In the genomic region with DNA sequence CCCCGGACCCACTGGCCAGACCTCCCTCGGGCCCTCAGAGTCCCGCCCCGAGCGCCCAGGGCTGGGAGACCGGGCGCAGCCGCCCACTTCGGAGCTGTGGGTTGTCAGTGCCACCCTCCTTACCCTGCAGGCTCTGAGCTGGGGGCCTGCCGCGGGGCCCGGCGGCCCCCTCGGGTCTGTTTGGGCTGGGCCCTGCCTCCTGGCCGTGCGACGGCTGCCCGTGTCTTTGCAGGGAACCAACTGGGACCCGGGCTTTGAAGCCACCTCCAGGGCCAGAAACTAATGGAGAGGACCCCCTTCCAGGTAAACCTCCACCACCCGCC, we compare ENCODE assay signal across 8 cellular contexts. TPM values are rescaled to one million over a fixed set of nuclear protein-coding genes. Genes with fewer than 3 reads are reported as not detected.
DNase-seq lines count a peak whose midpoint lies in the region; ATAC-seq and TF ChIP-seq lines count a peak whose summit lies in the region.

No MANE protein-coding gene starts in this region.

- H3K27ac Mint-ChIP-seq in activated T-cell treated with anti-CD3 and anti-CD28 coated beads, Interleukin-2, amount 50 U/mL, for 72 hours, result no peak overlapping the region
- H3K27ac Mint-ChIP-seq in activated CD8-positive, alpha-beta T cell treated with anti-CD3 and anti-CD28 coated beads for 36 hours, result no peak overlapping the region

- H3K27me3 Mint-ChIP-seq in activated T-cell treated with anti-CD3 and anti-CD28 coated beads, Interleukin-2, amount 50 U/mL, for 72 hours (ENCODE audit: low read depth), result no peaks in the 10 kb centered on the region
- H3K27me3 Mint-ChIP-seq in activated CD8-positive, alpha-beta T cell treated with anti-CD3 and anti-CD28 coated beads for 36 hours, result no peaks in the 10 kb centered on the region

- peaks cover 51% of the 10 kb centered on the region for H3K36me3 ChIP-seq in iPS-20b (ENCODE audit: insufficient read depth, low read depth, low read length)
- peaks cover 0 to 21% (median 0%) of the 10 kb centered on the region in 3 donors for H3K36me3 ChIP-seq in tibial artery

- no peaks in the 10 kb centered on the region for H3K27me3 ChIP-seq in iPS-20b (ENCODE audit: insufficient read depth, low read length)
- peaks cover 0 to 5% of the 10 kb centered on the region in 2 donors for H3K27me3 ChIP-seq in tibial artery

- POLR2A ChIA-PET in activated CD8-positive, alpha-beta T cell treated with anti-CD3 and anti-CD28 coated beads for 36 hours (lab: Charles Lee), result interaction anchor here (1.0 to 3.2 kb wide), 6 partner anchors 10 to 192 kb away, joined by 3 to 19 read pairs (median 6); partner anchors contain the start of genes AMDHD2 and NTN3

- H3K4me1 ChIP-seq in iPS-20b (ENCODE audit: insufficient read depth, low read length), result no peaks in the 10 kb centered on the region; the same call in 1 of the 2 replicates
- peaks cover 4 to 15% (median 12%) of the 10 kb centered on the region in 4 donors for H3K4me1 ChIP-seq in tibial artery

- H3K9me3 ChIP-seq in iPS-20b (ENCODE audit: insufficient read depth, low read depth, low read length) (no peaks in the 10 kb centered on the region), tibial artery (no peaks in the 10 kb centered on the region)

- CTCF ChIA-PET in activated CD8-positive, alpha-beta T cell treated with anti-CD3 and anti-CD28 coated beads for 36 hours (lab: Charles Lee), result interaction anchor here (1.0 to 2.9 kb wide), 6 partner anchors 11 to 192 kb away, joined by 3 to 11 read pairs (median 4); partner anchors contain the start of genes CCNF, NTN3 and TBC1D24

- ATAC-seq in activated T-cell treated with anti-CD3 and anti-CD28 coated beads, Interleukin-2, amount 50 U/mL, for 72 hours (replicated peaks in 1 of 2), result no peak
- no peak for ATAC-seq in activated CD8-positive, alpha-beta T cell treated with anti-CD3 and anti-CD28 coated beads for 36 hours
- no peak for ATAC-seq in GM18505 (IDR thresholded peaks at IDR 0.05; ENCODE audit: unreplicated experiment)

- H3K9ac ChIP-seq in iPS-20b (ENCODE audit: low read depth, low read length), result peak overlapping the region; percentile 80; the same call in 1 of the 2 replicates

- intact Hi-C loops in activated CD8-positive, alpha-beta T cell treated with anti-CD3 and anti-CD28 coated beads for 36 hours (cut with micrococcal nuclease), result no loop called here
- intact Hi-C loops in tibial artery (cut with DNase I; ENCODE audit: low total_unique reads), result no loop called here

- H3K27ac ChIP-seq in iPS-20b (ENCODE audit: low read length) (no peak overlapping the region), tibial artery (no peak overlapping the region)

- no peak for DNase-seq in activated T-cell treated with anti-CD3 and anti-CD28 coated beads, Interleukin-2, amount 50 U/mL, for 72 hours
- no peak for DNase-seq in activated T-cell treated with anti-CD3 and anti-CD28 coated beads, Interleukin-2, amount 50 U/mL, for 48 hours
- DNase-seq in activated CD8-positive, alpha-beta T cell treated with anti-CD3 and anti-CD28 coated beads for 36 hours, result no peak
- DNase-seq in tibial artery (no peak), DMS153 treated with DMSO at 0.1 percent for 48 hours (lab: John Stamatoyannopoulos, UW; ENCODE audit: unreplicated experiment) (no peak), NCI-H524 (lab: John Stamatoyannopoulos, UW) (no peak)

- H3K4me3 Mint-ChIP-seq in activated T-cell treated with anti-CD3 and anti-CD28 coated beads, Interleukin-2, amount 50 U/mL, for 72 hours, result peak overlapping the region; percentile 87 to 91
- peak overlapping the region; percentile 73 for H3K4me3 Mint-ChIP-seq in activated CD8-positive, alpha-beta T cell treated with anti-CD3 and anti-CD28 coated beads for 36 hours

- no peaks in the 10 kb centered on the region for H3K9me3 Mint-ChIP-seq in activated T-cell treated with anti-CD3 and anti-CD28 coated beads, Interleukin-2, amount 50 U/mL, for 72 hours
- no peaks in the 10 kb centered on the region for H3K9me3 Mint-ChIP-seq in activated CD8-positive, alpha-beta T cell treated with anti-CD3 and anti-CD28 coated beads for 36 hours

- peaks cover 2 to 10% of the 10 kb centered on the region in 2 donors for H3K36me3 Mint-ChIP-seq in activated T-cell treated with anti-CD3 and anti-CD28 coated beads, Interleukin-2, amount 50 U/mL, for 72 hours (ENCODE audit: insufficient read depth in 2 of 2)
- peaks cover 15% of the 10 kb centered on the region for H3K36me3 Mint-ChIP-seq in activated CD8-positive, alpha-beta T cell treated with anti-CD3 and anti-CD28 coated beads for 36 hours (ENCODE audit: low read depth)

- H3K4me1 Mint-ChIP-seq in activated T-cell treated with anti-CD3 and anti-CD28 coated beads, Interleukin-2, amount 50 U/mL, for 72 hours (ENCODE audit: low read depth), result peaks cover 12% of the 10 kb centered on the region
- H3K4me1 Mint-ChIP-seq in activated CD8-positive, alpha-beta T cell treated with anti-CD3 and anti-CD28 coated beads for 36 hours (ENCODE audit: low read depth), result peaks cover 8% of the 10 kb centered on the region

- TF ChIP-seq CTCF in activated CD8-positive, alpha-beta T cell treated with anti-CD3 and anti-CD28 coated beads for 36 hours (IDR thresholded peaks at IDR 0.05), result no peak
- TF ChIP-seq CTCF in tibial artery (IDR thresholded peaks at IDR 0.05), result no peak

- no peak for TF ChIP-seq POLR2A in GM18505 (IDR thresholded peaks at IDR 0.05; ENCODE audit: borderline replicate concordance, extremely low read depth, insufficient read depth, insufficient read length)

- H3K4me3 ChIP-seq in iPS-20b (ENCODE audit: low read length) (peak overlapping the region; percentile 85), tibial artery (peak overlapping the region; percentile 48 to 61)

RNA-seq across cellular contexts. Expression of gene TEDC2, which starts 0.4 kb away (rescaled TPM):
- total RNA-seq in activated T-cell treated with anti-CD3 and anti-CD28 coated beads, Interleukin-2, amount 50 U/mL, for 72 hours, result 10 to 100 TPM; 23.0 to 32.7 TPM
- total RNA-seq in activated CD8-positive, alpha-beta T cell treated with anti-CD3 and anti-CD28 coated beads for 36 hours, result 10 to 100 TPM; 23.2 to 30.7 TPM

RNA-seq across cellular contexts. Expression of gene NTN3, which starts 10.7 kb away (rescaled TPM):
- total RNA-seq in activated T-cell treated with anti-CD3 and anti-CD28 coated beads, Interleukin-2, amount 50 U/mL, for 72 hours, result not detected
- not detected for total RNA-seq in activated CD8-positive, alpha-beta T cell treated with anti-CD3 and anti-CD28 coated beads for 36 hours

RNA-seq across cellular contexts. Expression of gene TBC1D24, which starts 14.6 kb away (rescaled TPM):
- 10 to 100 TPM; 13.6 to 20.4 TPM for total RNA-seq in activated T-cell treated with anti-CD3 and anti-CD28 coated beads, Interleukin-2, amount 50 U/mL, for 72 hours
- 10 to 100 TPM; 16.6 to 16.7 TPM for total RNA-seq in activated CD8-positive, alpha-beta T cell treated with anti-CD3 and anti-CD28 coated beads for 36 hours

RNA-seq across cellular contexts. Expression of gene CCNF, which starts 31.1 kb away (rescaled TPM):
- total RNA-seq in activated T-cell treated with anti-CD3 and anti-CD28 coated beads, Interleukin-2, amount 50 U/mL, for 72 hours, result 10 to 100 TPM; 49.2 to 68.6 TPM
- total RNA-seq in activated CD8-positive, alpha-beta T cell treated with anti-CD3 and anti-CD28 coated beads for 36 hours, result 10 to 100 TPM; 43.5 TPM

RNA-seq across cellular contexts. Expression of gene ATP6V0C, which starts 53.4 kb away (rescaled TPM):
- 10 to 100 TPM; 94.2 to 94.8 TPM for total RNA-seq in activated T-cell treated with anti-CD3 and anti-CD28 coated beads, Interleukin-2, amount 50 U/mL, for 72 hours
- total RNA-seq in activated CD8-positive, alpha-beta T cell treated with anti-CD3 and anti-CD28 coated beads for 36 hours, result 10 to 100 TPM; 85.9 to 88.6 TPM
